Comparison of ENCODE assay signal across 8 cellular contexts in genomic region chr21:26686278-26686677, GRCh38.
DNase-seq lines count a peak whose midpoint lies in the region; ATAC-seq and TF ChIP-seq lines count a peak whose summit lies in the region.

No MANE protein-coding gene starts in this region.

- H3K9me3 Mint-ChIP-seq in activated CD4-positive, alpha-beta T cell treated with anti-CD3 and anti-CD28 coated beads for 36 hours (ENCODE audit: low read depth): peaks cover 5% of the 10 kb centered on the region
- no peaks in the 10 kb centered on the region for H3K9me3 Mint-ChIP-seq in osteocyte (ENCODE audit: unreplicated experiment)

- CTCF ChIA-PET in activated CD4-positive, alpha-beta T cell treated with anti-CD3 and anti-CD28 coated beads for 36 hours (lab: Charles Lee): interaction anchor here (0.5 to 1.5 kb wide), 4 partner anchors 32 to 790 kb away, joined by 3 to 4 read pairs (median 4); no protein-coding TSS in a partner anchor

- peaks cover 6% of the 10 kb centered on the region for H3K4me1 Mint-ChIP-seq in activated CD4-positive, alpha-beta T cell treated with anti-CD3 and anti-CD28 coated beads for 36 hours
- H3K4me1 Mint-ChIP-seq in osteocyte (ENCODE audit: unreplicated experiment): no peaks in the 10 kb centered on the region

- H3K36me3 Mint-ChIP-seq in activated CD4-positive, alpha-beta T cell treated with anti-CD3 and anti-CD28 coated beads for 36 hours (ENCODE audit: low read depth): no peaks in the 10 kb centered on the region
- H3K36me3 Mint-ChIP-seq in osteocyte (ENCODE audit: unreplicated experiment): no peaks in the 10 kb centered on the region

- H3K27me3 Mint-ChIP-seq in activated CD4-positive, alpha-beta T cell treated with anti-CD3 and anti-CD28 coated beads for 36 hours: peaks cover 5% of the 10 kb centered on the region
- no peaks in the 10 kb centered on the region for H3K27me3 Mint-ChIP-seq in osteocyte (ENCODE audit: unreplicated experiment)

- no peak overlapping the region for H3K27ac Mint-ChIP-seq in activated CD4-positive, alpha-beta T cell treated with anti-CD3 and anti-CD28 coated beads for 36 hours
- no peak overlapping the region for H3K27ac Mint-ChIP-seq in osteocyte (ENCODE audit: unreplicated experiment)

- peak; percentile 89 for ATAC-seq in activated CD4-positive, alpha-beta T cell treated with anti-CD3 and anti-CD28 coated beads for 36 hours
- peak; percentile 60 for ATAC-seq in HG03175 (IDR thresholded peaks at IDR 0.05; ENCODE audit: unreplicated experiment)
- ATAC-seq in SK-N-SH treated with all-trans-retinoic acid at 6 μM for 48 hours: peak; percentile 68; the same call in 2 of the 3 replicates
- no peak for ATAC-seq in GM18909 (IDR thresholded peaks at IDR 0.05; ENCODE audit: poor library complexity, unreplicated experiment)

- intact Hi-C loops in activated CD4-positive, alpha-beta T cell treated with anti-CD3 and anti-CD28 coated beads for 36 hours (cut with DNase I, micrococcal nuclease): no loop called here

- H3K4me3 Mint-ChIP-seq in activated CD4-positive, alpha-beta T cell treated with anti-CD3 and anti-CD28 coated beads for 36 hours: no peak overlapping the region
- H3K4me3 Mint-ChIP-seq in osteocyte (ENCODE audit: unreplicated experiment): no peak overlapping the region

- POLR2A ChIA-PET in activated CD4-positive, alpha-beta T cell treated with anti-CD3 and anti-CD28 coated beads for 36 hours (lab: Charles Lee): interaction anchor here (0.6 kb wide), 1 partner anchor 198 kb away, joined by 5 read pairs; no protein-coding TSS in a partner anchor

- DNase-seq in activated CD4-positive, alpha-beta T cell treated with anti-CD3 and anti-CD28 coated beads for 36 hours: peak; percentile 53
- DNase-seq in activated CD4-positive, alpha-beta T cell treated with anti-CD3 and anti-CD28 coated beads, Interleukin-2, amount 50 U/mL, for 1 hour: no peak
- DNase-seq in iPS-NIHi11 (ENCODE audit: low spot score) (peak; percentile 44), osteocyte (ENCODE audit: extremely low spot score, unreplicated experiment) (no peak), NCI-H1048 (lab: John Stamatoyannopoulos, UW) (no peak)

- no peak for TF ChIP-seq CTCF in osteocyte (IDR thresholded peaks at IDR 0.05)

TF ChIP-seq in SK-N-SH treated with all-trans-retinoic acid at 6 μM for 48 hours, 23 proteins besides CTCF, POLR2A, EP300 and RAD21:
- TF ChIP-seq BACH2 (CRISPR knock-in tag; IDR thresholded peaks at IDR 0.05; ENCODE audit: borderline replicate concordance) (no peak), ZNF8 (CRISPR knock-in tag; IDR thresholded peaks at IDR 0.05) (no peak), CSRNP3 (CRISPR knock-in tag; IDR thresholded peaks at IDR 0.05) (no peak), TCF4 (CRISPR knock-in tag; IDR thresholded peaks at IDR 0.05; ENCODE audit: borderline replicate concordance) (no peak), ESRRG (CRISPR knock-in tag; IDR thresholded peaks at IDR 0.05) (no peak), CSDC2 (CRISPR knock-in tag; IDR thresholded peaks at IDR 0.05) (no peak)

Comparison
In these comparisons a context has a peak if more than half of its experiments do, and no peak if none do; other contexts are left out.
1. DNase-seq: peak in activated CD4-positive, alpha-beta T cell treated with anti-CD3 and anti-CD28 coated beads for 36 hours (single experiment) and iPS-NIHi11 (single experiment); none in activated CD4-positive, alpha-beta T cell treated with anti-CD3 and anti-CD28 coated beads, Interleukin-2, amount 50 U/mL, for 1 hour (single experiment), osteocyte (single experiment) and NCI-H1048 (single experiment).